In the genomic region with DNA sequence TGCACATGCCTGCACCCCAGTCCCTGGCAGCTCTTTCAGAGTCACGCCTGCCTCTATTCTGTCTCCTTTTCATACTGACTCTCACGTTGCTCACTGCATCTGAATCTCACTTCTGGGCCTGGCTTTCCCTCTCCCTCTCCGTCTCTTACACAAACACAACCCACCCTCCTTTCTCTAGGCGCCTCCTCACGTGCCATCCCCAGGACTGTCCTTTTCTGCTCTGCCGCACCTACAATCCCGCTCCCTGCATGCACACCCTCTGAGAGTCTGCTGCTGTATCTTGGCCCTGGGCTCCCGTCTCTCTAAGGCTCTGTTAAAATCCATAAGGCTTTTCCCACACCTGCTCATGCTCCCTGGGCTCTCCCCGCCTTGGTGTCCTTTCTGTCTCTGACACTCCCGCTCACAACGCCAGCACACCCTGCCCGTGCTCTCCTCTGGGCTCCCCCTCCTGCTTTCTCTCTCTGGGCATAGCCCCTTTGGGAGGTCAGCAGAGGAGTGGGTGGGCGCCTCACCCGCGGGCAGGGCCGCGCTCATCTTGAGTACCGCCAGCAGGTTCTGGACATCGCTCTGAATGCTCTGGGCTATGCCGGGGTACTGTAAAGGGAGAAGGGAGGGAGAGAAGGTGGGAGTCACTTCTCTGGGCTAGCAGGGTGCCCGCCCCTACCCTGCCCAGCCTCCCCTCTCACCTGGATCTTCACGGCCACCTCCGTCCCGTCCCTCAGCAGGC, we compare ENCODE assay signal across 22 cellular contexts. TPM values are rescaled to one million over a fixed set of nuclear protein-coding genes. Genes with fewer than 3 reads are reported as not detected.
DNase-seq lines count a peak whose midpoint lies in the region; ATAC-seq and TF ChIP-seq lines count a peak whose summit lies in the region.
"Had no signal": no experiment of that assay in that cellular context is flagged by ENCODE, and none has a peak within 500 bp of the region (broad histone marks: within the 10 kb centered on the region; RNA-seq: fewer than 3 reads in every experiment).

No MANE protein-coding gene starts in this region.

- H3K27ac Mint-ChIP-seq in mesothelial cell of epicardium (peak overlapping the region; percentile 7), type B pancreatic cell (peak overlapping the region; percentile 69)
- H3K27ac Mint-ChIP-seq: activated naive CD8-positive, alpha-beta T cell treated with anti-CD3 and anti-CD28 coated beads, Interleukin-2, amount 10 ng/mL, durations not matched to agents 7 days and 5 days; activated T-helper 2 cell treated with anti-CD3 and anti-CD28 coated beads, Interferon-gamma antibody, Interleukin-2, Interleukin-4, amounts not matched to agents 10 μg/mL and 5 μg/mL and 100 μg/mL, durations not matched to agents 14 hours and 24 hours and 36 hours; T-helper 1 cell treated with Interleukin-12 subunit alpha and Interleukin-12 subunit beta and Interleukin-4 antibody, amounts not matched to agents 30 μg/mL and 1 μg/mL, for 36 hours had no signal

- intact Hi-C loops in heart left ventricle (cut with DNase I), result no loop called here

- H3K9me3 Mint-ChIP-seq in mesothelial cell of epicardium (no peaks in the 10 kb centered on the region), type B pancreatic cell (no peaks in the 10 kb centered on the region)
- H3K9me3 Mint-ChIP-seq: activated naive CD8-positive, alpha-beta T cell treated with anti-CD3 and anti-CD28 coated beads, Interleukin-2, amount 10 ng/mL, durations not matched to agents 7 days and 5 days; activated T-helper 2 cell treated with anti-CD3 and anti-CD28 coated beads, Interferon-gamma antibody, Interleukin-2, Interleukin-4, amounts not matched to agents 10 μg/mL and 5 μg/mL and 100 μg/mL, durations not matched to agents 14 hours and 24 hours and 36 hours; T-helper 1 cell treated with Interleukin-12 subunit alpha and Interleukin-12 subunit beta and Interleukin-4 antibody, amounts not matched to agents 30 μg/mL and 1 μg/mL, for 36 hours had no signal

- TF ChIP-seq POLR2A in heart left ventricle (IDR thresholded peaks at IDR 0.05), result no peak

- H3K27me3 ChIP-seq in cardiac muscle cell (no peaks in the 10 kb centered on the region), heart left ventricle (no peaks in the 10 kb centered on the region)
- H3K27me3 ChIP-seq: Peyer's patch, upper lobe of right lung had no signal

- H3K27me3 Mint-ChIP-seq in mesothelial cell of epicardium (ENCODE audit: low read depth) (no peaks in the 10 kb centered on the region), type B pancreatic cell (no peaks in the 10 kb centered on the region)
- H3K27me3 Mint-ChIP-seq: activated naive CD8-positive, alpha-beta T cell treated with anti-CD3 and anti-CD28 coated beads, Interleukin-2, amount 10 ng/mL, durations not matched to agents 7 days and 5 days had no signal

- no peaks in the 10 kb centered on the region for H3K9me3 ChIP-seq in cardiac muscle cell (ENCODE audit: low read depth)
- no peaks in the 10 kb centered on the region for H3K9me3 ChIP-seq in heart left ventricle
- H3K9me3 ChIP-seq: lower lobe of right lung, Peyer's patch, upper lobe of right lung had no signal

- TF ChIP-seq CTCF in cardiac muscle cell (IDR thresholded peaks at IDR 0.05; ENCODE audit: low read depth, low read length) (no peak), heart left ventricle (IDR thresholded peaks at IDR 0.05) (no peak), mesothelial cell of epicardium (IDR thresholded peaks at IDR 0.05; ENCODE audit: unreplicated experiment) (no peak), type B pancreatic cell (conservative IDR thresholded peaks at IDR 0.05) (no peak)

- no peaks in the 10 kb centered on the region for H3K4me1 ChIP-seq in cardiac muscle cell (ENCODE audit: low read depth)
- peaks cover 0 to 29% (median 9%) of the 10 kb centered on the region in 12 donors for H3K4me1 ChIP-seq in heart left ventricle
- H3K4me1 ChIP-seq: lower lobe of right lung, Peyer's patch, upper lobe of right lung had no signal

- peaks cover 31% of the 10 kb centered on the region for H3K36me3 ChIP-seq in cardiac muscle cell
- H3K36me3 ChIP-seq in heart left ventricle, result peaks cover 0 to 90% (median 67%) of the 10 kb centered on the region in 9 donors

- H3K4me3 ChIP-seq in cardiac muscle cell (no peak overlapping the region), heart left ventricle (no peak overlapping the region)
- H3K4me3 ChIP-seq: lower lobe of right lung, Peyer's patch, upper lobe of right lung had no signal

- H3K36me3 Mint-ChIP-seq in mesothelial cell of epicardium (peaks cover 34% of the 10 kb centered on the region), type B pancreatic cell (peaks cover 21% of the 10 kb centered on the region)

- no peak for ATAC-seq in heart left ventricle
- ATAC-seq: lower lobe of right lung, upper lobe of right lung had no signal

- DNase-seq in cardiac muscle cell (ENCODE audit: low read depth in 1 of 2, low spot score in 1 of 2) (no peak), heart left ventricle (no peak), mesothelial cell of epicardium (ENCODE audit: low spot score in 2 of 2, unreplicated experiment in 2 of 2) (no peak), type B pancreatic cell (ENCODE audit: extremely low spot score, unreplicated experiment) (no peak), AG08395 (ENCODE audit: low spot score) (no peak), A172 (ENCODE audit: low spot score) (no peak)
- no peak for DNase-seq in activated naive CD4-positive, alpha-beta T cell (lab: John Stamatoyannopoulos, UW)
- DNase-seq: ACHN; activated CD4-positive, alpha-beta T cell treated with anti-CD3 and anti-CD28 coated beads, Interleukin-2, amount 50 U/mL, for 1 hour; activated CD8-positive, alpha-beta memory T cell treated with anti-CD3 and anti-CD28 coated beads, Interleukin-2, amount 50 U/mL, for 48 hours; activated naive CD8-positive, alpha-beta T cell treated with anti-CD3 and anti-CD28 coated beads, Interleukin-2, amount 10 ng/mL, durations not matched to agents 7 days and 5 days; Calu3; cortex of kidney; IMR-90; lower lobe of right lung; NCI-H1105 treated with DMSO at 0.1 percent for 48 hours; NCI-H2029 treated with DMSO at 0.1 percent for 48 hours; Peyer's patch; upper lobe of right lung had no signal

- H3K4me3 Mint-ChIP-seq in mesothelial cell of epicardium (no peak overlapping the region), type B pancreatic cell (no peak overlapping the region)
- H3K4me3 Mint-ChIP-seq: activated naive CD8-positive, alpha-beta T cell treated with anti-CD3 and anti-CD28 coated beads, Interleukin-2, amount 10 ng/mL, durations not matched to agents 7 days and 5 days; T-helper 1 cell treated with Interleukin-12 subunit alpha and Interleukin-12 subunit beta and Interleukin-4 antibody, amounts not matched to agents 30 μg/mL and 1 μg/mL, for 36 hours had no signal

- 89 to 92% (median 91%) methylated on average over 23 to 24 of the region's 24 CpGs for WGBS in heart left ventricle, 4 donors

- no peaks in the 10 kb centered on the region for H3K4me1 Mint-ChIP-seq in mesothelial cell of epicardium
- H3K4me1 Mint-ChIP-seq in type B pancreatic cell (ENCODE audit: unreplicated experiment), result peaks cover 7% of the 10 kb centered on the region
- H3K4me1 Mint-ChIP-seq: activated naive CD8-positive, alpha-beta T cell treated with anti-CD3 and anti-CD28 coated beads, Interleukin-2, amount 10 ng/mL, durations not matched to agents 7 days and 5 days had no signal

- H3K27ac ChIP-seq in cardiac muscle cell (peak overlapping the region; percentile 16), heart left ventricle (peak overlapping the region in 5 of 12 donors; percentile 34 to 68 (median 50)), cingulate gyrus (ENCODE audit: low read depth, low read length) (peak overlapping the region; percentile 55)
- H3K27ac ChIP-seq: lower lobe of right lung, Peyer's patch, upper lobe of right lung had no signal

RNA-seq across cellular contexts. Expression of gene NUMBL, which starts 12.7 kb away (rescaled TPM):
- total RNA-seq in cardiac muscle cell, result 17.1 and 21.7 TPM in 2 replicates
- polyA plus RNA-seq in cardiac muscle cell, result 12.6 and 13.8 TPM in 2 replicates
- total RNA-seq in heart left ventricle, result 10 to 100 TPM in 5 of 9 donors, 1 to 10 TPM in 4; 7.3 to 29.1 (median 10.6) TPM
- 10 to 100 TPM in 1 of 2 donors, 1 to 10 TPM in 1; 8.4 to 11.7 TPM for polyA plus RNA-seq in heart left ventricle
- total RNA-seq in mesothelial cell of epicardium, result 35.0 to 42.5 TPM (median 39.2 TPM) in 3 replicates
- total RNA-seq in type B pancreatic cell (ENCODE audit: low replicate concordance), result 16.2 and 28.9 TPM in 2 replicates
- total RNA-seq in A172 (2014; rRNA removed; shearing (Covaris generic)), result 23.7 and 32.7 TPM in 2 replicates

RNA-seq across cellular contexts. Expression of gene COQ8B, which starts 13.5 kb away (rescaled TPM):
- total RNA-seq in cardiac muscle cell (82.5 and 90.1 TPM in 2 replicates), heart left ventricle (10 to 100 TPM; 18.2 to 49.7 (median 27.8) TPM), mesothelial cell of epicardium (45.9 to 58.3 TPM (median 54.8 TPM) in 3 replicates), type B pancreatic cell (ENCODE audit: low replicate concordance) (39.9 and 48.4 TPM in 2 replicates)
- polyA plus RNA-seq in cardiac muscle cell (62.6 and 90.6 TPM in 2 replicates), heart left ventricle (10 to 100 TPM; 25.1 to 38.3 TPM)
- total RNA-seq in A172 (2014; rRNA removed; shearing (Covaris generic)), result 35.2 and 51.5 TPM in 2 replicates

RNA-seq across cellular contexts. Expression of gene ITPKC, which starts 13.7 kb away (rescaled TPM):
- total RNA-seq in cardiac muscle cell (19.1 and 19.4 TPM in 2 replicates), heart left ventricle (10 to 100 TPM in 3 of 9 donors, 1 to 10 TPM in 6; 6.9 to 27.3 (median 8.9) TPM), mesothelial cell of epicardium (26.2 to 28.3 TPM (median 27.0 TPM) in 3 replicates), type B pancreatic cell (ENCODE audit: low replicate concordance) (22.4 and 46.1 TPM in 2 replicates)
- polyA plus RNA-seq in cardiac muscle cell (12.5 and 15.4 TPM in 2 replicates), heart left ventricle (10 to 100 TPM; 13.0 to 22.7 TPM)
- total RNA-seq in A172 (2014; rRNA removed; shearing (Covaris generic)), result 7.7 and 9.2 TPM in 2 replicates

RNA-seq across cellular contexts. Expression of gene ACTMAP, which starts 47.1 kb away (rescaled TPM):
- total RNA-seq in cardiac muscle cell, result 7.6 and 9.6 TPM in 2 replicates
- 30.4 and 40.0 TPM in 2 replicates for polyA plus RNA-seq in cardiac muscle cell
- total RNA-seq in heart left ventricle, result 10 to 100 TPM in 3 of 9 donors, 1 to 10 TPM in 6; 4.2 to 11.1 (median 8.6) TPM
- 1 to 10 TPM; 4.5 to 7.7 TPM for polyA plus RNA-seq in heart left ventricle
- 14.2 to 18.4 TPM (median 15.0 TPM) in 3 replicates for total RNA-seq in mesothelial cell of epicardium
- total RNA-seq in type B pancreatic cell (ENCODE audit: low replicate concordance), result 9.6 and 16.0 TPM in 2 replicates
- 0.62 and 1.7 TPM in 2 replicates for total RNA-seq in A172 (2014; rRNA removed; shearing (Covaris generic))

RNA-seq across cellular contexts. Expression of gene SNRPA, which starts 47.8 kb away (rescaled TPM):
- total RNA-seq in cardiac muscle cell (158 and 230 TPM in 2 replicates), heart left ventricle (10 to 100 TPM; 22.5 to 50.2 (median 31.6) TPM), mesothelial cell of epicardium (109 to 121 TPM (median 111 TPM) in 3 replicates), type B pancreatic cell (ENCODE audit: low replicate concordance) (79.6 and 130 TPM in 2 replicates)
- polyA plus RNA-seq in cardiac muscle cell (145 and 155 TPM in 2 replicates), heart left ventricle (10 to 100 TPM; 23.5 to 32.3 TPM)
- 64.7 and 87.9 TPM in 2 replicates for total RNA-seq in A172 (2014; rRNA removed; shearing (Covaris generic))
